Comparison of ENCODE assay signal across 19 cellular contexts in the genomic region with DNA sequence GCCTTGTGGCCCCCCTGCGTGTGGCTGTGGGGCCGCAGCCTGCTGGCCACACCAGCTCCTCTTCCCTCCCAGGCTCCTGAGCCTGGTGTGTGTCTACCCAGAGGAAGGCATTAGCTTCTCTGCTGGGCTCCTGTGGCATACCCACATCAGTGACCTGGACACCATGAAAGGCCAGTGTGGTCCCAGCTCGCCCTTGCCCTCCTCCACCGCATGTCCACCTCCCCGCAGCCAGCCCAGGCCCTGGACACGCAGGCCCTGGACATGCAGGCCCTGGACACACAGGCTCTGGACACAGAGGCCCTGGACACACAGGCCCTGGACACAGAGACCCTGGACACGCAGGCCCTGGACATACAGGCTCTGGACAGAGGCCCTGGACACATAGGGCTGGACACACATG.
A peak's percentile ranks its signal among the peaks of the same experiment; 100 is the strongest.
DNase-seq lines count a peak whose midpoint lies in the region; ATAC-seq, FAIRE-seq and TF ChIP-seq lines count a peak whose summit lies in the region.
"Had no signal": no experiment of that assay in that cellular context is flagged by ENCODE, and none has a peak within 500 bp of the region (broad histone marks: within the 10 kb centered on the region; RNA-seq: fewer than 3 reads in every experiment).

No MANE protein-coding gene starts in this region.

- TF ChIP-seq POLR2A in upper lobe of left lung (IDR thresholded peaks at IDR 0.05) = no peak

- peaks cover 0 to 7% (median 3%) of the 10 kb centered on the region in 4 donors for H3K9me3 ChIP-seq in upper lobe of left lung

- FAIRE-seq in GM19239 (lab: Jason Lieb, UNC) = no peak

- no peaks in the 10 kb centered on the region for H3K79me2 ChIP-seq in GM23338 (replicated peaks; ENCODE audit: insufficient read depth)

- no peaks in the 10 kb centered on the region for H4K20me1 ChIP-seq in GM23338 (replicated peaks; ENCODE audit: insufficient read depth)

- no peak overlapping the region for H3K4me2 ChIP-seq in GM23338

- H3K36me3 ChIP-seq in H7 (replicated peaks; ENCODE audit: control insufficient read depth, insufficient read depth, low read length) = no peaks in the 10 kb centered on the region
- no peaks in the 10 kb centered on the region for H3K36me3 ChIP-seq in upper lobe of left lung
- no peaks in the 10 kb centered on the region for H3K36me3 ChIP-seq in GM23338 (ENCODE audit: insufficient read depth)

- H3K27me3 Mint-ChIP-seq in activated T-cell treated with anti-CD3 and anti-CD28 coated beads, Interleukin-2, amount 50 U/mL, for 24 hours = peaks cover 17% of the 10 kb centered on the region
- peaks cover 6% of the 10 kb centered on the region for H3K27me3 Mint-ChIP-seq in GM23338 (ENCODE audit: insufficient read depth, low read depth, poor library complexity)

- H3K27ac ChIP-seq in upper lobe of left lung (no peak overlapping the region), GM23338 (ENCODE audit: low read depth) (no peak overlapping the region)

- H3K4me1 ChIP-seq in upper lobe of left lung (no peaks in the 10 kb centered on the region), GM23338 (ENCODE audit: insufficient read depth) (no peaks in the 10 kb centered on the region)

- no peaks in the 10 kb centered on the region for H3K27me3 ChIP-seq in H7 (ENCODE audit: control insufficient read depth, insufficient read depth, low read length)
- H3K27me3 ChIP-seq in upper lobe of left lung = no peaks in the 10 kb centered on the region
- no peaks in the 10 kb centered on the region for H3K27me3 ChIP-seq in GM23338 (ENCODE audit: insufficient read depth)

- no peak for TF ChIP-seq EP300 in upper lobe of left lung (IDR thresholded peaks at IDR 0.05)

- H3F3A ChIP-seq in GM23338 (replicated peaks; ENCODE audit: low read depth) = no peaks in the 10 kb centered on the region

- H2AFZ ChIP-seq in GM23338 = no peak overlapping the region

- H3K4me3 ChIP-seq in H7 (ENCODE audit: insufficient read depth, low read depth, low read length) = no peak overlapping the region
- H3K4me3 ChIP-seq in upper lobe of left lung = no peak overlapping the region
- H3K4me3 ChIP-seq in GM23338 = no peak overlapping the region

- WGBS in upper lobe of left lung, 2 donors = 80 to 91% methylated on average over 6 to 7 of the region's 7 CpGs

- no peak for ATAC-seq in left lobe of liver
- no peak for ATAC-seq in upper lobe of left lung (ENCODE audit: low FRiP score in 2 of 2)
- no peak for ATAC-seq in GM23338
- ATAC-seq: HCT116, SK-N-SH treated with all-trans-retinoic acid at 6 μM for 48 hours had no signal

- H3K9me2 ChIP-seq in GM23338 (ENCODE audit: insufficient read depth) = no peaks in the 10 kb centered on the region

- no peak for TF ChIP-seq CTCF in upper lobe of left lung (IDR thresholded peaks at IDR 0.05)
- TF ChIP-seq CTCF in GM23338 (conservative IDR thresholded peaks at IDR 0.05; ENCODE audit: low read depth in 2 of 2) = no peak

- H3K4me3 Mint-ChIP-seq in activated T-cell treated with anti-CD3 and anti-CD28 coated beads, Interleukin-2, amount 50 U/mL, for 24 hours = no peak overlapping the region
- H3K4me3 Mint-ChIP-seq in GM23338 = no peak overlapping the region

- H3K4me1 Mint-ChIP-seq in activated T-cell treated with anti-CD3 and anti-CD28 coated beads, Interleukin-2, amount 50 U/mL, for 24 hours (ENCODE audit: low read depth) = no peaks in the 10 kb centered on the region
- H3K4me1 Mint-ChIP-seq in GM23338 = peaks cover 3% of the 10 kb centered on the region

- no peaks in the 10 kb centered on the region for H3K36me3 Mint-ChIP-seq in activated T-cell treated with anti-CD3 and anti-CD28 coated beads, Interleukin-2, amount 50 U/mL, for 24 hours (ENCODE audit: low read depth)
- H3K36me3 Mint-ChIP-seq in GM23338 (ENCODE audit: low read depth) = peaks cover 7% of the 10 kb centered on the region

- no peaks in the 10 kb centered on the region for H3K9me3 Mint-ChIP-seq in activated T-cell treated with anti-CD3 and anti-CD28 coated beads, Interleukin-2, amount 50 U/mL, for 24 hours
- H3K9me3 Mint-ChIP-seq in GM23338 = peaks cover 18% of the 10 kb centered on the region

- H3K27ac Mint-ChIP-seq in activated T-cell treated with anti-CD3 and anti-CD28 coated beads, Interleukin-2, amount 50 U/mL, for 24 hours = no peak overlapping the region
- H3K27ac Mint-ChIP-seq in GM23338 = no peak overlapping the region

- peak; percentile 6 for DNase-seq in activated T-cell treated with anti-CD3 and anti-CD28 coated beads, Interleukin-2, amount 50 U/mL, for 24 hours
- no peak for DNase-seq in activated T-cell treated with anti-CD3 and anti-CD28 coated beads for 4 hours
- peak; percentile 27 for DNase-seq in H7
- peak; percentile 35 for DNase-seq in left lobe of liver (ENCODE audit: low spot score)
- peak; percentile 11 to 69 for DNase-seq in upper lobe of left lung
- no peak for DNase-seq in GM23338 (ENCODE audit: low spot score)
- no peak for DNase-seq in GM19239 (ENCODE audit: insufficient read length, low spot score)
- DNase-seq: AML-193; DMS79; Karpas-422; NCI-H1694; NCI-H2081; NCI-H2171; NCI-H345; NCI-H524; NCI-H774; NK-92 treated with Interleukin-12 subunit alpha and Interleukin-12 subunit beta, amount 100 ng/mL, for 24 hours had no signal

TF ChIP-seq in GM23338, 12 proteins besides CTCF, POLR2A, EP300 and RAD21:
- TF ChIP-seq, protein P1, sequence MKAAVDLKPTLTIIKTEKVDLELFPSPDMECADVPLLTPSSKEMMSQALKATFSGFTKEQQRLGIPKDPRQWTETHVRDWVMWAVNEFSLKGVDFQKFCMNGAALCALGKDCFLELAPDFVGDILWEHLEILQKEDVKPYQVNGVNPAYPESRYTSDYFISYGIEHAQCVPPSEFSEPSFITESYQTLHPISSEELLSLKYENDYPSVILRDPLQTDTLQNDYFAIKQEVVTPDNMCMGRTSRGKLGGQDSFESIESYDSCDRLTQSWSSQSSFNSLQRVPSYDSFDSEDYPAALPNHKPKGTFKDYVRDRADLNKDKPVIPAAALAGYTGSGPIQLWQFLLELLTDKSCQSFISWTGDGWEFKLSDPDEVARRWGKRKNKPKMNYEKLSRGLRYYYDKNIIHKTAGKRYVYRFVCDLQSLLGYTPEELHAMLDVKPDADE (IDR thresholded peaks at IDR 0.05) = no peak
- TF ChIP-seq JUNB (IDR thresholded peaks at IDR 0.05; ENCODE audit: unreplicated experiment) = no peak
- TF ChIP-seq, protein P2, sequence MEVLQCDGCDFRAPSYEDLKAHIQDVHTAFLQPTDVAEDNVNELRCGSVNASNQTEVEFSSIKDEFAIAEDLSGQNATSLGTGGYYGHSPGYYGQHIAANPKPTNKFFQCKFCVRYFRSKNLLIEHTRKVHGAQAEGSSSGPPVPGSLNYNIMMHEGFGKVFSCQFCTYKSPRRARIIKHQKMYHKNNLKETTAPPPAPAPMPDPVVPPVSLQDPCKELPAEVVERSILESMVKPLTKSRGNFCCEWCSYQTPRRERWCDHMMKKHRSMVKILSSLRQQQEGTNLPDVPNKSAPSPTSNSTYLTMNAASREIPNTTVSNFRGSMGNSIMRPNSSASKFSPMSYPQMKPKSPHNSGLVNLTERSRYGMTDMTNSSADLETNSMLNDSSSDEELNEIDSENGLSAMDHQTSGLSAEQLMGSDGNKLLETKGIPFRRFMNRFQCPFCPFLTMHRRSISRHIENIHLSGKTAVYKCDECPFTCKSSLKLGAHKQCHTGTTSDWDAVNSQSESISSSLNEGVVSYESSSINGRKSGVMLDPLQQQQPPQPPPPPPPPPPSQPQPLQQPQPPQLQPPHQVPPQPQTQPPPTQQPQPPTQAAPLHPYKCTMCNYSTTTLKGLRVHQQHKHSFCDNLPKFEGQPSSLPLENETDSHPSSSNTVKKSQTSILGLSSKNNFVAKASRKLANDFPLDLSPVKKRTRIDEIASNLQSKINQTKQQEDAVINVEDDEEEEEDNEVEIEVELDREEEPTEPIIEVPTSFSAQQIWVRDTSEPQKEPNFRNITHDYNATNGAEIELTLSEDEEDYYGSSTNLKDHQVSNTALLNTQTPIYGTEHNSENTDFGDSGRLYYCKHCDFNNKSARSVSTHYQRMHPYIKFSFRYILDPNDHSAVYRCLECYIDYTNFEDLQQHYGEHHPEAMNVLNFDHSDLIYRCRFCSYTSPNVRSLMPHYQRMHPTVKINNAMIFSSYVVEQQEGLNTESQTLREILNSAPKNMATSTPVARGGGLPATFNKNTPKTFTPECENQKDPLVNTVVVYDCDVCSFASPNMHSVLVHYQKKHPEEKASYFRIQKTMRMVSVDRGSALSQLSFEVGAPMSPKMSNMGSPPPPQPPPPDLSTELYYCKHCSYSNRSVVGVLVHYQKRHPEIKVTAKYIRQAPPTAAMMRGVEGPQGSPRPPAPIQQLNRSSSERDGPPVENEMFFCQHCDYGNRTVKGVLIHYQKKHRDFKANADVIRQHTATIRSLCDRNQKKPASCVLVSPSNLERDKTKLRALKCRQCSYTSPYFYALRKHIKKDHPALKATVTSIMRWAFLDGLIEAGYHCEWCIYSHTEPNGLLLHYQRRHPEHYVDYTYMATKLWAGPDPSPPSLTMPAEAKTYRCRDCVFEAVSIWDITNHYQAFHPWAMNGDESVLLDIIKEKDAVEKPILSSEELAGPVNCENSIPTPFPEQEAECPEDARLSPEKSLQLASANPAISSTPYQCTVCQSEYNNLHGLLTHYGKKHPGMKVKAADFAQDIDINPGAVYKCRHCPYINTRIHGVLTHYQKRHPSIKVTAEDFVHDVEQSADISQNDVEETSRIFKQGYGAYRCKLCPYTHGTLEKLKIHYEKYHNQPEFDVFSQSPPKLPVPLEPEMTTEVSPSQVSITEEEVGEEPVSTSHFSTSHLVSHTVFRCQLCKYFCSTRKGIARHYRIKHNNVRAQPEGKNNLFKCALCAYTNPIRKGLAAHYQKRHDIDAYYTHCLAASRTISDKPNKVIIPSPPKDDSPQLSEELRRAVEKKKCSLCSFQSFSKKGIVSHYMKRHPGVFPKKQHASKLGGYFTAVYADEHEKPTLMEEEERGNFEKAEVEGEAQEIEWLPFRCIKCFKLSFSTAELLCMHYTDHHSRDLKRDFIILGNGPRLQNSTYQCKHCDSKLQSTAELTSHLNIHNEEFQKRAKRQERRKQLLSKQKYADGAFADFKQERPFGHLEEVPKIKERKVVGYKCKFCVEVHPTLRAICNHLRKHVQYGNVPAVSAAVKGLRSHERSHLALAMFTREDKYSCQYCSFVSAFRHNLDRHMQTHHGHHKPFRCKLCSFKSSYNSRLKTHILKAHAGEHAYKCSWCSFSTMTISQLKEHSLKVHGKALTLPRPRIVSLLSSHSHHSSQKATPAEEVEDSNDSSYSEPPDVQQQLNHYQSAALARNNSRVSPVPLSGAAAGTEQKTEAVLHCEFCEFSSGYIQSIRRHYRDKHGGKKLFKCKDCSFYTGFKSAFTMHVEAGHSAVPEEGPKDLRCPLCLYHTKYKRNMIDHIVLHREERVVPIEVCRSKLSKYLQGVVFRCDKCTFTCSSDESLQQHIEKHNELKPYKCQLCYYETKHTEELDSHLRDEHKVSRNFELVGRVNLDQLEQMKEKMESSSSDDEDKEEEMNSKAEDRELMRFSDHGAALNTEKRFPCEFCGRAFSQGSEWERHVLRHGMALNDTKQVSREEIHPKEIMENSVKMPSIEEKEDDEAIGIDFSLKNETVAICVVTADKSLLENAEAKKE (CRISPR knock-in tag; IDR thresholded peaks at IDR 0.05) = no peak

Comparison
In these comparisons a context has a peak if more than half of its experiments do, and no peak if none do; other contexts are left out.
1. DNase-seq: peak in activated T-cell treated with anti-CD3 and anti-CD28 coated beads, Interleukin-2, amount 50 U/mL, for 24 hours (single experiment), H7 (single experiment), left lobe of liver (single experiment) and upper lobe of left lung (2 of 2); none in activated T-cell treated with anti-CD3 and anti-CD28 coated beads for 4 hours (single experiment), GM23338 (single experiment) and GM19239 (single experiment).